In the genomic region with DNA sequence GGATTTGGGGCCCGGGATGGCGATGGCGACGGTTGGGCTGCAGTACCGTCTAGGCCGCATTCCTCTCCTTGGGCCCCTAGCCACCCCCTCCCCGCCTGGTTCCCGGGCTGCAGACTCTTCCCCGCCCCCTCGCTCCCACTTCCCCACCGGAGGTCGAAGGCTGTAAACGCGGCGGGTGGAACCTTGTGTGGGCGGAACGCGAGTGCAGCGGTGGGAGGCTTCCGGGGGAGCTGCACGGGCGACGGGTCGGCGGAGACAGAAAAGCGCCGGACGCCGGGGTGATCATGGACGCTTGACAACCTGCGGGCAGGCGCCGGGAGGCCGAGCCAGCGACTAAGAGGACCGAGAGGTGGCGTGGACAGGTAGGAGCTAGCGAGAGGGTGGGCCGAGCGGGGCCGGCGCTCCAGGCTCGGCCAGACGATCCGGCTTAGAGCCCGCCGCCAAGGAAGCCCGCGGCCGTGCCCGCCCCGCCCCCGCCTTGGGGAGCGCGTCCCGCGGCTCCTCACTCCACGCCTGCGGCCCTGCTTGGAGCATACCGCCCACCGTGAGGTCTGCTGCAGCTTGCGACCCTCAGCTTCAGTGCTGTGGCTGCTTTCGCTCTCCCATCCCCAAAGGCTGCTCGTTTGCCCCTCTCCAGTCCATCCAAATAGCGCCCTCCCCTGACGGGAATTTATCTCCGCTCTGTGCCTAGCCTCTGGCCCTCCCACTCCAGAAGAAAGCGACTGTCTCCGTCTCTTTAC, we compare ENCODE assay signal across 8 cellular contexts. TPM values are rescaled to one million over a fixed set of nuclear protein-coding genes. Genes with fewer than 3 reads are reported as not detected.
DNase-seq lines count a peak whose midpoint lies in the region; ATAC-seq and TF ChIP-seq lines count a peak whose summit lies in the region.

Gene COPS7B (plus strand): TSS at position 269 of the 740 bp plus-strand sequence. CDS start 2,126 bp downstream, outside the sequence.

- H3K27me3 ChIP-seq in CD4-positive, alpha-beta memory T cell (ENCODE audit: insufficient read depth, low read length): no peaks in the 10 kb centered on the region
- H3K27me3 ChIP-seq in NT2/D1 (ENCODE audit: insufficient read depth, insufficient read length) (no peaks in the 10 kb centered on the region), endodermal cell (ENCODE audit: control insufficient read depth, insufficient read depth, low read length, poor library complexity, severe bottlenecking) (no peaks in the 10 kb centered on the region)

- H3K4me3 Mint-ChIP-seq in CD4-positive, alpha-beta memory T cell: peak within 1 kb of the TSS; percentile 90 to 97 (median 92)
- peak within 1 kb of the TSS; percentile 92 for H3K4me3 Mint-ChIP-seq in activated CD8-positive, alpha-beta memory T cell treated with anti-CD3 and anti-CD28 coated beads, Interleukin-2, amount 10 ng/mL, durations not matched to agents 7 days and 5 days
- peak within 1 kb of the TSS; percentile 84 for H3K4me3 Mint-ChIP-seq in endodermal cell

- intact Hi-C loops in CD4-positive, alpha-beta memory T cell (cut with micrococcal nuclease): loop anchor here (1.0 to 10.0 kb wide), 3 partner anchors 109 to 528 kb away; partner anchors contain the start of gene DIS3L2

- H3K36me3 ChIP-seq in CD4-positive, alpha-beta memory T cell (ENCODE audit: insufficient read depth, low read length): peaks cover 18% of the 10 kb centered on the region
- peaks cover 33% of the 10 kb centered on the region for H3K36me3 ChIP-seq in NT2/D1 (ENCODE audit: insufficient read depth, insufficient read length, low read length)
- H3K36me3 ChIP-seq in endodermal cell (ENCODE audit: control insufficient read depth, insufficient read depth, low read length): peaks cover 22% of the 10 kb centered on the region

- H3K36me3 Mint-ChIP-seq in CD4-positive, alpha-beta memory T cell: peaks cover 3 to 51% of the 10 kb centered on the region in 2 donors
- peaks cover 6% of the 10 kb centered on the region for H3K36me3 Mint-ChIP-seq in activated CD8-positive, alpha-beta memory T cell treated with anti-CD3 and anti-CD28 coated beads, Interleukin-2, amount 10 ng/mL, durations not matched to agents 7 days and 5 days
- H3K36me3 Mint-ChIP-seq in endodermal cell (ENCODE audit: low read depth): peaks cover 13% of the 10 kb centered on the region

- H3K27ac ChIP-seq in CD4-positive, alpha-beta memory T cell (ENCODE audit: low read depth, low read length): peak within 1 kb of the TSS; percentile 73
- peak within 1 kb of the TSS; percentile 85 for H3K27ac ChIP-seq in endodermal cell (ENCODE audit: low read depth, low read length)

- H3K9ac ChIP-seq in NT2/D1 (ENCODE audit: insufficient read length, low read depth) (peak within 1 kb of the TSS; percentile 92), endodermal cell (ENCODE audit: extremely low read depth, low read length, poor library complexity, severe bottlenecking) (peak within 1 kb of the TSS; percentile 73)

- H3K27me3 Mint-ChIP-seq in CD4-positive, alpha-beta memory T cell: no peaks in the 10 kb centered on the region
- H3K27me3 Mint-ChIP-seq in activated CD8-positive, alpha-beta memory T cell treated with anti-CD3 and anti-CD28 coated beads, Interleukin-2, amount 10 ng/mL, durations not matched to agents 7 days and 5 days: no peaks in the 10 kb centered on the region
- no peaks in the 10 kb centered on the region for H3K27me3 Mint-ChIP-seq in endodermal cell (ENCODE audit: insufficient read depth)

- CTCF ChIA-PET in CD4-positive, alpha-beta memory T cell (lab: Charles Lee; ENCODE audit: partially characterized antibody): interaction anchor here (1.1 kb wide), 1 partner anchor 72 kb away, joined by 3 read pairs; no protein-coding TSS in a partner anchor
- CTCF ChIA-PET in activated CD8-positive, alpha-beta memory T cell treated with anti-CD3 and anti-CD28 coated beads, Interleukin-2, amount 10 ng/mL, durations not matched to agents 7 days and 5 days (lab: Charles Lee): interaction anchor here (0.9 to 2.4 kb wide), 11 partner anchors 10 to 185 kb away, joined by 3 to 12 read pairs (median 6); no protein-coding TSS in a partner anchor

- ATAC-seq in GM19463 (IDR thresholded peaks at IDR 0.05; ENCODE audit: unreplicated experiment): peak; percentile 59
- peak; percentile 77 for ATAC-seq in activated CD8-positive, alpha-beta memory T cell treated with anti-CD3 and anti-CD28 coated beads, Interleukin-2, amount 10 ng/mL, durations not matched to agents 7 days and 5 days

- peak; percentile 79 for TF ChIP-seq CTCF in endodermal cell (conservative IDR thresholded peaks at IDR 0.05)

- H3K4me1 ChIP-seq in CD4-positive, alpha-beta memory T cell (ENCODE audit: insufficient read depth, low read length): peaks cover 46% of the 10 kb centered on the region
- H3K4me1 ChIP-seq in NT2/D1 (ENCODE audit: insufficient read depth, insufficient read length): peaks cover 2% of the 10 kb centered on the region
- peaks cover 9% of the 10 kb centered on the region for H3K4me1 ChIP-seq in endodermal cell (ENCODE audit: control insufficient read depth, insufficient read depth, low read length)

- POLR2A ChIA-PET in CD4-positive, alpha-beta memory T cell (lab: Charles Lee; ENCODE audit: partially characterized antibody): interaction anchor here (0.6 to 1.4 kb wide), 3 partner anchors 9 to 322 kb away, joined by 3 to 6 read pairs (median 4); partner anchors contain the start of gene NCL

- H3K9me3 ChIP-seq in CD4-positive, alpha-beta memory T cell (ENCODE audit: control insufficient read depth in 1 of 2, low read length in 2 of 2): no peaks in the 10 kb centered on the region
- H3K9me3 ChIP-seq in NT2/D1 (ENCODE audit: insufficient read depth, low read length) (no peaks in the 10 kb centered on the region), endodermal cell (ENCODE audit: control insufficient read depth, low read length) (no peaks in the 10 kb centered on the region)

- WGBS in endodermal cell (ENCODE audit: insufficient coverage in 1 of 2, insufficient read length in 1 of 2), 2 experiments: 0% methylated on average over 17 to 69 of the region's 69 CpGs

- peak within 1 kb of the TSS; percentile 69 to 77 for H3K4me3 ChIP-seq in CD4-positive, alpha-beta memory T cell (ENCODE audit: low read length in 2 of 2)
- H3K4me3 ChIP-seq in NT2/D1 (ENCODE audit: insufficient read length, low read depth) (peak within 1 kb of the TSS; percentile 93), endodermal cell (ENCODE audit: low read length) (peak within 1 kb of the TSS; percentile 84)

- DNase-seq in CD4-positive, alpha-beta memory T cell: peak; percentile 73 to 83 (median 75)
- DNase-seq in HT1080 (ENCODE audit: low read depth) (peak; percentile 80), NT2/D1 (ENCODE audit: low read depth, low spot score) (peak; percentile 94), endodermal cell (peak; percentile 96), mesenteric fat pad (ENCODE audit: low spot score) (peak; percentile 93)
- peak; percentile 88 for DNase-seq in activated CD8-positive, alpha-beta memory T cell treated with anti-CD3 and anti-CD28 coated beads, Interleukin-2, amount 10 ng/mL, durations not matched to agents 7 days and 5 days
- DNase-seq in stimulated activated CD8-positive, alpha-beta memory T cell treated with anti-CD3 and anti-CD28 coated beads, Interleukin-15, amount 100 ng/mL, for 24 hours (ENCODE audit: low read depth): peak; percentile 75

- H3K27ac Mint-ChIP-seq in CD4-positive, alpha-beta memory T cell: peak within 1 kb of the TSS; percentile 88 to 97 (median 92)
- H3K27ac Mint-ChIP-seq in activated CD8-positive, alpha-beta memory T cell treated with anti-CD3 and anti-CD28 coated beads, Interleukin-2, amount 10 ng/mL, durations not matched to agents 7 days and 5 days: peak within 1 kb of the TSS; percentile 83
- H3K27ac Mint-ChIP-seq in endodermal cell: peak within 1 kb of the TSS; percentile 97

- peaks cover 0 to 2% (median 0%) of the 10 kb centered on the region in 8 donors for H3K9me3 Mint-ChIP-seq in CD4-positive, alpha-beta memory T cell
- no peaks in the 10 kb centered on the region for H3K9me3 Mint-ChIP-seq in activated CD8-positive, alpha-beta memory T cell treated with anti-CD3 and anti-CD28 coated beads, Interleukin-2, amount 10 ng/mL, durations not matched to agents 7 days and 5 days (ENCODE audit: low read depth)
- no peaks in the 10 kb centered on the region for H3K9me3 Mint-ChIP-seq in endodermal cell

- H3K4me1 Mint-ChIP-seq in CD4-positive, alpha-beta memory T cell: peaks cover 47 to 85% (median 65%) of the 10 kb centered on the region in 4 donors
- peaks cover 56% of the 10 kb centered on the region for H3K4me1 Mint-ChIP-seq in activated CD8-positive, alpha-beta memory T cell treated with anti-CD3 and anti-CD28 coated beads, Interleukin-2, amount 10 ng/mL, durations not matched to agents 7 days and 5 days
- peaks cover 30% of the 10 kb centered on the region for H3K4me1 Mint-ChIP-seq in endodermal cell

RNA-seq across cellular contexts. Expression of gene COPS7B, which starts in this region (rescaled TPM):
- 10 to 100 TPM; 51.8 to 57.9 TPM for total RNA-seq in CD4-positive, alpha-beta memory T cell
- 10 to 100 TPM; 30.2 to 34.3 TPM for polyA plus RNA-seq in CD4-positive, alpha-beta memory T cell
- 36.6 and 45.7 TPM in 2 replicates for total RNA-seq in HT1080 (2014; rRNA removed; shearing (Covaris generic))
- polyA plus RNA-seq in HT1080 (2015; cell fraction: cytosol; rRNA removed): 48.5 and 50.0 TPM in 2 replicates
- 105 and 116 TPM in 2 replicates for polyA plus RNA-seq in HT1080 (2015; cell fraction: nucleus; rRNA removed)
- 10 to 100 TPM; 47.3 to 54.4 TPM for total RNA-seq in activated CD8-positive, alpha-beta memory T cell treated with anti-CD3 and anti-CD28 coated beads, Interleukin-2, amount 10 ng/mL, durations not matched to agents 7 days and 5 days
- total RNA-seq in endodermal cell (10 to 100 TPM; 55.0 to 67.1 TPM), mesenteric fat pad (21.3 TPM)
- polyA plus RNA-seq in endodermal cell (2013, experiment 1 of 2): 69.5 TPM
- 60.9 TPM for polyA plus RNA-seq in endodermal cell (2013, experiment 2 of 2)

Comparison
In these comparisons a context has a peak if more than half of its experiments do, and no peak if none do; other contexts are left out.
1. Peak in every context shown above with its lines: DNase-seq, ATAC-seq, H3K4me3 ChIP-seq and H3K27ac ChIP-seq.